ENCODE assay signal across 15 cellular contexts in the genomic region with DNA sequence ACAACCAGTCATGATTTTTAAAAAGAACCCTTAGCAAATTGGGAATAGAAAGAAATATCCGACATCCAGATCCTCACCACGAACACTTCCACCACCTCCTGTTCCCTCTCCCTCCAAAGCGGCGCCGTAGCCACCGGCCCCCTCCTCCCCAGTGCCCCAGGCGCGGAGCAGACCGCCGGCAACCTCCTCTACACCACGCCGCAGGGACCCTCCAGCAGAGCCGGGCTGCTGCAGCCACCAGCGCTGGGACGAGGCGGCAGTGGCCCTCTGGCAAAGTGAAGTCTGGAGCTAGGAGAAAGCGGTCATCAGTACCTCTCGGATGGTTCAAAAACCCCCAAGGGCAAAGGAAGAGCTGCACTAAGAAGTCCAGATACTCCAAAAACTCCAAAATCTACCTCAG. TPM values are rescaled to one million over a fixed set of nuclear protein-coding genes. Genes with fewer than 3 reads are reported as not detected.
"Had no signal": no experiment of that assay in that cellular context is flagged by ENCODE, and none has a peak within 500 bp of the region (broad histone marks: within the 10 kb centered on the region; RNA-seq: fewer than 3 reads in every experiment).

No MANE protein-coding gene starts in this region.

- H3K4me3 Mint-ChIP-seq: activated CD4-positive, alpha-beta memory T cell treated with anti-CD3 and anti-CD28 coated beads, Interleukin-2, amount 10 ng/mL, durations not matched to agents 7 days and 5 days; activated naive CD8-positive, alpha-beta T cell treated with anti-CD3 and anti-CD28 coated beads, Interleukin-2, amount 10 ng/mL, durations not matched to agents 7 days and 5 days; stimulated activated memory B cell treated with anti-CD40 and anti-IgM and Interleukin-4, amounts not matched to agents 10 μg/mL and 1 μg/mL and 100 μg/mL, for 72 hours had no signal

- H3K9me3 Mint-ChIP-seq: activated CD4-positive, alpha-beta memory T cell treated with anti-CD3 and anti-CD28 coated beads, Interleukin-2, amount 10 ng/mL, durations not matched to agents 7 days and 5 days had no signal

- DNase-seq: activated CD4-positive, alpha-beta memory T cell treated with anti-CD3 and anti-CD28 coated beads, Interleukin-2, amount 10 ng/mL, durations not matched to agents 7 days and 5 days; activated gamma-delta T cell; activated naive CD8-positive, alpha-beta T cell treated with anti-CD3 and anti-CD28 coated beads, Interleukin-2, amount 10 ng/mL, durations not matched to agents 7 days and 5 days; activated T-cell treated with anti-CD3 and anti-CD28 coated beads, Interleukin-2, amount 50 U/mL, for 48 hours; anterior cingulate cortex; nucleus accumbens; right lobe of liver; substantia nigra; transverse colon had no signal

- H3K9me3 ChIP-seq: left lung, right lobe of liver, transverse colon had no signal

- H3K4me3 ChIP-seq: left lung, right lobe of liver, transverse colon had no signal

- H3K36me3 Mint-ChIP-seq: stimulated activated memory B cell treated with anti-CD40 and anti-IgM and Interleukin-4, amounts not matched to agents 10 μg/mL and 1 μg/mL and 100 μg/mL, for 72 hours had no signal

- H3K27ac ChIP-seq: left lung, right lobe of liver, transverse colon had no signal

- H3K36me3 ChIP-seq: left lung, right lobe of liver, transverse colon had no signal

- H3K27ac Mint-ChIP-seq: activated CD4-positive, alpha-beta memory T cell treated with anti-CD3 and anti-CD28 coated beads, Interleukin-2, amount 10 ng/mL, durations not matched to agents 7 days and 5 days; activated naive CD8-positive, alpha-beta T cell treated with anti-CD3 and anti-CD28 coated beads, Interleukin-2, amount 10 ng/mL, durations not matched to agents 7 days and 5 days; progenitor cell of endocrine pancreas; stimulated activated memory B cell treated with anti-CD40 and anti-IgM and Interleukin-4, amounts not matched to agents 10 μg/mL and 1 μg/mL and 100 μg/mL, for 72 hours had no signal

- ATAC-seq: esophagus mucosa; left lung; right lobe of liver; stimulated activated memory B cell treated with anti-CD40 and anti-IgM and Interleukin-4, amounts not matched to agents 10 μg/mL and 1 μg/mL and 100 μg/mL, for 72 hours had no signal

- H3K27me3 Mint-ChIP-seq: activated CD4-positive, alpha-beta memory T cell treated with anti-CD3 and anti-CD28 coated beads, Interleukin-2, amount 10 ng/mL, durations not matched to agents 7 days and 5 days; activated naive CD8-positive, alpha-beta T cell treated with anti-CD3 and anti-CD28 coated beads, Interleukin-2, amount 10 ng/mL, durations not matched to agents 7 days and 5 days had no signal

RNA-seq across cellular contexts. Expression of a gene that starts 47.5 kb away (rescaled TPM):
- total RNA-seq: chondrocyte, myocyte, progenitor cell of endocrine pancreas had no signal
